ENCODE assay signal across 1 cellular context in the genomic region with DNA sequence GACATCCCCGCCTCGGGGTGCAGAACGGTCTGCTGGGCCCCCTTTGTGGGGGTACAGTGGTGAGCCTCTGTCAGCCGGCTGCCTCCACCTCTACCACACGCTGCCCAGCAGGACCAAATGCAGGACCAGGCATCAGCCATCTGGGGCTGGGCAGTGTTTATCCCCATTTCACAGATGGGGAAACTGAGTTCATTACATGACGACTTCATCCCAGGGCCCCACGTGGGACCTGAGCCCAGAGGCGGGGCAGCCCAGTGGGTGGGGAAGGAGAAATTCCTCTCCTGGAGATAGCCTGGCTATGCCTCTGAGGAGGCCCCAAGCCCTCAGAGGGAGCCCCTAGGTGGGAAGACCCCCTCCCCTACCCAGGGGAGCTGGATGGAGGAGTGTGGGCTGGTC.
TF ChIP-seq lines count a peak whose summit lies in the region.

No MANE protein-coding gene starts in this region.

TF ChIP-seq in K562, 482 proteins besides CTCF, POLR2A, EP300 and RAD21:
- TF ChIP-seq KDM1A (IDR thresholded peaks at IDR 0.05) (peak; percentile 16 to 58; a peak in 1 of 4 replicates), BCOR (IDR thresholded peaks at IDR 0.05) (peak; percentile 82), ADNP (tag; IDR thresholded peaks at IDR 0.05) (peak; percentile 67; the same call in 1 of the 2 replicates), USF1 (CRISPR knock-in tag; IDR thresholded peaks at IDR 0.05) (peak; percentile 42; the same call in 1 of the 2 replicates), POLR2H (tag; IDR thresholded peaks at IDR 0.05; ENCODE audit: low read depth) (no peak), FOXP1 (CRISPR knock-in tag; IDR thresholded peaks at IDR 0.05) (no peak), ZBTB7A (IDR thresholded peaks at IDR 0.05; ENCODE audit: borderline replicate concordance, control insufficient read depth, low read depth, low read length) (peak; percentile 33; the same call in 1 of the 2 replicates)
